27 cellular contexts compared by ENCODE assay signal in genomic region chr16:10206865-10207264, GRCh38. TPM values are rescaled to one million over a fixed set of nuclear protein-coding genes. Genes with fewer than 3 reads are reported as not detected.
"Had no signal": no experiment of that assay in that cellular context is flagged by ENCODE, and none has a peak within 500 bp of the region (broad histone marks: within the 10 kb centered on the region; RNA-seq: fewer than 3 reads in every experiment).

No MANE protein-coding gene starts in this region.

- H3K9ac ChIP-seq: neural progenitor cell, parathyroid adenoma had no signal

- H3K79me2 ChIP-seq: parathyroid adenoma had no signal

- DNase-seq: natural killer cell; occipital lobe; ovary; posterior cingulate gyrus; psoas muscle; right cardiac atrium; spleen; stimulated activated CD4-positive, alpha-beta T cell treated with anti-CD3 and anti-CD28 coated beads, Interleukin-12 subunit alpha, Interleukin-12 subunit beta, amount 100 ng/mL, for 4 hours; stimulated activated CD4-positive, alpha-beta T cell treated with anti-CD3 and anti-CD28 coated beads, Interleukin-1b, Interleukin-23, amount 100 ng/mL, for 48 hours; stimulated activated CD4-positive, alpha-beta T cell treated with anti-CD3 and anti-CD28 coated beads, Interleukin-4, amount 100 ng/mL, for 1 hour; stimulated activated CD4-positive, alpha-beta T cell treated with anti-CD3 and anti-CD28 coated beads, Interleukin-4, amount 100 ng/mL, for 4 hours; stimulated activated CD8-positive, alpha-beta memory T cell treated with anti-CD3 and anti-CD28 coated beads, Interleukin-4, amount 100 ng/mL, for 48 hours; stimulated activated naive CD4-positive, alpha-beta T cell; stimulated activated naive CD8-positive, alpha-beta T cell treated with anti-CD3 and anti-CD28 coated beads, Interleukin-15, amount 100 ng/mL, for 72 hours; stimulated activated naive CD8-positive, alpha-beta T cell treated with anti-CD3 and anti-CD28 coated beads, Interleukin-15, Interleukin-2, amounts not matched to agents 100 U/mL and 50 U/mL, for 24 hours; substantia nigra; testis; tibial artery; transverse colon; upper lobe of right lung; uterus had no signal

- H3K36me3 ChIP-seq: neural progenitor cell, ovary, spleen, suprapubic skin, tibial artery, transverse colon, upper lobe of right lung, uterus had no signal

- H3K4me2 ChIP-seq: neural progenitor cell, smooth muscle cell had no signal

- H3K27ac ChIP-seq: neural progenitor cell, ovary, parathyroid adenoma, psoas muscle, skin epidermis, spleen, suprapubic skin, testis, tibial artery, transverse colon, upper lobe of right lung, uterus had no signal

- H3K27me3 ChIP-seq: neural progenitor cell, ovary, suprapubic skin, testis, transverse colon, upper lobe of right lung, uterus had no signal

- H3K4me3 ChIP-seq: neural progenitor cell, ovary, psoas muscle, skin epidermis, smooth muscle cell, spleen, suprapubic skin, testis, tibial artery, transverse colon, upper lobe of right lung, uterus had no signal

- H3K9me3 ChIP-seq: ovary, suprapubic skin, testis, transverse colon, upper lobe of right lung, uterus had no signal

- H3K4me1 ChIP-seq: neural progenitor cell, parathyroid adenoma, psoas muscle, spleen, tibial artery, transverse colon, upper lobe of right lung, uterus had no signal

- ATAC-seq: natural killer cell; psoas muscle; right cardiac atrium; sciatic nerve; stimulated activated naive CD8-positive, alpha-beta T cell treated with anti-CD3 and anti-CD28 coated beads, Interleukin-15, Interleukin-2, amounts not matched to agents 100 U/mL and 50 U/mL, for 24 hours; upper lobe of right lung had no signal

- H2AFZ ChIP-seq: neural progenitor cell, parathyroid adenoma had no signal

RNA-seq across cellular contexts. Expression of gene GRIN2A, which starts 24.6 kb away (rescaled TPM):
- total RNA-seq: natural killer cell had no signal
